In genomic region chrX:35076061-35076460, GRCh38 we compare ENCODE assay signal across 18 cellular contexts.
"Had no signal": no experiment of that assay in that cellular context is flagged by ENCODE, and none has a peak within 500 bp of the region (broad histone marks: within the 10 kb centered on the region; RNA-seq: fewer than 3 reads in every experiment).

No MANE protein-coding gene starts in this region.

- H3K4me1 Mint-ChIP-seq: activated CD8-positive, alpha-beta memory T cell treated with anti-CD3 and anti-CD28 coated beads, Interleukin-2, amount 10 ng/mL, durations not matched to agents 7 days and 5 days; activated naive CD8-positive, alpha-beta T cell treated with anti-CD3 and anti-CD28 coated beads for 36 hours had no signal

- H3K9me3 Mint-ChIP-seq: activated naive CD8-positive, alpha-beta T cell treated with anti-CD3 and anti-CD28 coated beads for 36 hours had no signal

- H3K4me1 ChIP-seq: esophagus muscularis mucosa, left ventricle myocardium inferior, sigmoid colon, transverse colon had no signal

- DNase-seq: activated CD4-positive, alpha-beta T cell treated with anti-CD3 and anti-CD28 coated beads, Interleukin-2, amount 50 U/mL, for 48 hours; activated CD4-positive, CD25-positive, alpha-beta regulatory T cell treated with anti-CD3 and anti-CD28 coated beads, Interleukin-2, amount 50 U/mL, for 72 hours; activated CD8-positive, alpha-beta memory T cell treated with anti-CD3 and anti-CD28 coated beads, Interleukin-2, amount 10 ng/mL, durations not matched to agents 7 days and 5 days; activated effector memory CD4-positive, alpha-beta T cell treated with anti-CD3 and anti-CD28 coated beads, Interleukin-2, amount 50 U/mL, for 16 hours; activated naive CD8-positive, alpha-beta T cell treated with anti-CD3 and anti-CD28 coated beads for 36 hours; activated T-cell treated with anti-CD3 and anti-CD28 coated beads, Interleukin-2, amount 50 U/mL, for 24 hours; dermis blood vessel endothelial cell; foreskin fibroblast; head of caudate nucleus; kidney; left ventricle myocardium inferior; sigmoid colon; stimulated activated CD4-positive, alpha-beta T cell treated with anti-CD3 and anti-CD28 coated beads, Interleukin-2, amount 100 ng/mL, for 24 hours; stimulated activated naive CD4-positive, alpha-beta T cell; substantia nigra; T-helper 2 cell; transverse colon had no signal

- H3K36me3 Mint-ChIP-seq: activated CD8-positive, alpha-beta memory T cell treated with anti-CD3 and anti-CD28 coated beads, Interleukin-2, amount 10 ng/mL, durations not matched to agents 7 days and 5 days; activated naive CD8-positive, alpha-beta T cell treated with anti-CD3 and anti-CD28 coated beads for 36 hours had no signal

- H3K27ac Mint-ChIP-seq: activated CD8-positive, alpha-beta memory T cell treated with anti-CD3 and anti-CD28 coated beads, Interleukin-2, amount 10 ng/mL, durations not matched to agents 7 days and 5 days; activated naive CD8-positive, alpha-beta T cell treated with anti-CD3 and anti-CD28 coated beads for 36 hours; activated T-cell treated with anti-CD3 and anti-CD28 coated beads, Interleukin-2, amount 50 U/mL, for 24 hours had no signal

- H3K27me3 ChIP-seq: esophagus muscularis mucosa, sigmoid colon, transverse colon had no signal

- ATAC-seq: activated CD8-positive, alpha-beta memory T cell treated with anti-CD3 and anti-CD28 coated beads, Interleukin-2, amount 10 ng/mL, durations not matched to agents 7 days and 5 days had no signal

- H3K9me3 ChIP-seq: esophagus muscularis mucosa, sigmoid colon, transverse colon had no signal

- H3K4me3 ChIP-seq: esophagus muscularis mucosa, left ventricle myocardium inferior, sigmoid colon, transverse colon had no signal

- H3K4me3 Mint-ChIP-seq: activated CD8-positive, alpha-beta memory T cell treated with anti-CD3 and anti-CD28 coated beads, Interleukin-2, amount 10 ng/mL, durations not matched to agents 7 days and 5 days; activated naive CD8-positive, alpha-beta T cell treated with anti-CD3 and anti-CD28 coated beads for 36 hours; activated T-cell treated with anti-CD3 and anti-CD28 coated beads, Interleukin-2, amount 50 U/mL, for 24 hours had no signal

- H3K36me3 ChIP-seq: esophagus muscularis mucosa, left ventricle myocardium inferior, sigmoid colon, transverse colon had no signal
